Comparison of ENCODE assay signal across 18 cellular contexts in the genomic region with DNA sequence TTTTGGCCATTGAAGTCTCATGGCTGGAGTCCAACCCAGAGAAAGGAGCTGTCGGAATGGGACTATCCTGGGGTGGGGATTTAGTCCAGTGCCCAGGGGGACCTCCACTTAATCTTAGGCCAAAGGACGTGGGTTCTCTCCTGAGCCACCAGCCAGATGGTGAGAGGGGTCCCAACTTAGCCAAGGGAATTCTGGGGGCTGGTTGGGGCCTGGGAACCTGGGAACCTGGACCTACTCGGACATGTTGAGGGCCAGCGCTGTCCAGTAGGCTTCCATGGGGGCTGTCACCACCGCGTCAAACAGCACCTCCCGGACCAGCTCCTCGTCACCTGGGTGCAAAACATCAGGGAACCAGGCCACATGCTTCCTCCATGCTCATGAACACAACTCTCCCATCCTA. TPM values are rescaled to one million over a fixed set of nuclear protein-coding genes. Genes with fewer than 3 reads are reported as not detected.
DNase-seq lines count a peak whose midpoint lies in the region; ATAC-seq and TF ChIP-seq lines count a peak whose summit lies in the region.
"Had no signal": no experiment of that assay in that cellular context is flagged by ENCODE, and none has a peak within 500 bp of the region (broad histone marks: within the 10 kb centered on the region; RNA-seq: fewer than 3 reads in every experiment).

No MANE protein-coding gene starts in this region.

- H3K4me1 Mint-ChIP-seq in T-cell (peaks cover 0 to 7% (median 0%) of the 10 kb centered on the region in 3 donors), HFFc6 (ENCODE audit: low read depth) (peaks cover 9% of the 10 kb centered on the region)

- POLR2A ChIA-PET in T-cell (lab: Charles Lee) = no interaction called here

- no peak overlapping the region for H3K4me3 Mint-ChIP-seq in T-cell
- no peak overlapping the region for H3K4me3 Mint-ChIP-seq in HFFc6
- H3K4me3 Mint-ChIP-seq: CD4-positive, alpha-beta memory T cell had no signal

- H3K9me3 Mint-ChIP-seq in T-cell (no peaks in the 10 kb centered on the region), HFFc6 (peaks cover 22% of the 10 kb centered on the region)
- H3K9me3 Mint-ChIP-seq: CD4-positive, alpha-beta memory T cell had no signal

- no peak overlapping the region for H3K27ac ChIP-seq in coronary artery
- H3K27ac ChIP-seq: A549 had no signal

- H3K36me3 Mint-ChIP-seq in T-cell = no peaks in the 10 kb centered on the region
- peaks cover 6% of the 10 kb centered on the region for H3K36me3 Mint-ChIP-seq in HFFc6 (ENCODE audit: low read depth)
- H3K36me3 Mint-ChIP-seq: CD4-positive, alpha-beta memory T cell had no signal

- CTCF ChIA-PET in T-cell (lab: Charles Lee) = no interaction called here

- no peak for ATAC-seq in T-cell (replicated peaks in 1 of 4)
- ATAC-seq: A549 had no signal

- TF ChIP-seq CTCF in coronary artery (IDR thresholded peaks at IDR 0.05) (no peak), HFFc6 (IDR thresholded peaks at IDR 0.05) (no peak)

- H3K27ac Mint-ChIP-seq in T-cell (no peak overlapping the region), HFFc6 (no peak overlapping the region)
- H3K27ac Mint-ChIP-seq: CD4-positive, alpha-beta memory T cell had no signal

- peaks cover 0 to 1% of the 10 kb centered on the region in 2 donors for H3K27me3 Mint-ChIP-seq in T-cell
- H3K27me3 Mint-ChIP-seq in HFFc6 (ENCODE audit: insufficient read depth) = peaks cover 46% of the 10 kb centered on the region

- H3K4me3 ChIP-seq in coronary artery = no peak overlapping the region
- H3K4me3 ChIP-seq: A549 had no signal

- peak; percentile 24 for DNase-seq in activated effector memory CD4-positive, alpha-beta T cell treated with anti-CD3 and anti-CD28 coated beads, Interleukin-2, amount 50 U/mL, for 16 hours
- DNase-seq in activated effector memory CD4-positive, alpha-beta T cell treated with Interleukin-2 at 50 U/mL for 16 hours = no peak
- DNase-seq in coronary artery (ENCODE audit: low spot score) (peak; percentile 52), islet precursor cell (peak; percentile 48), T-cell (no peak), HFFc6 (no peak), D341Med (ENCODE audit: low spot score) (no peak)
- DNase-seq: 8988T; ACHN; C1 segment of cervical spinal cord; Calu3; CD4-positive, alpha-beta memory T cell; COR-L47; DMS153; DND-41; GOT3; HCEC 1CT had no signal

RNA-seq across cellular contexts. Expression of a gene that starts 33.4 kb away (rescaled TPM):
- not detected for total RNA-seq in T-cell
- not detected for total RNA-seq in HFFc6 (2021; fragmentation: NEBNext Ultra II Directional; extraction: Animal tissue kit (Norgen Biotek cat#: 25700))
- total RNA-seq: Calu3; CD4-positive, alpha-beta memory T cell had no signal

Comparison
In these comparisons a context has a peak if more than half of its experiments do, and no peak if none do; other contexts are left out.
1. DNase-seq: peak in activated effector memory CD4-positive, alpha-beta T cell treated with anti-CD3 and anti-CD28 coated beads, Interleukin-2, amount 50 U/mL, for 16 hours (single experiment), coronary artery (single experiment) and islet precursor cell (single experiment); none in activated effector memory CD4-positive, alpha-beta T cell treated with Interleukin-2 at 50 U/mL for 16 hours (single experiment), T-cell (0 of 34), HFFc6 (single experiment) and D341Med (single experiment).